Comparison of ENCODE assay signal across 5 cellular contexts in the genomic region with DNA sequence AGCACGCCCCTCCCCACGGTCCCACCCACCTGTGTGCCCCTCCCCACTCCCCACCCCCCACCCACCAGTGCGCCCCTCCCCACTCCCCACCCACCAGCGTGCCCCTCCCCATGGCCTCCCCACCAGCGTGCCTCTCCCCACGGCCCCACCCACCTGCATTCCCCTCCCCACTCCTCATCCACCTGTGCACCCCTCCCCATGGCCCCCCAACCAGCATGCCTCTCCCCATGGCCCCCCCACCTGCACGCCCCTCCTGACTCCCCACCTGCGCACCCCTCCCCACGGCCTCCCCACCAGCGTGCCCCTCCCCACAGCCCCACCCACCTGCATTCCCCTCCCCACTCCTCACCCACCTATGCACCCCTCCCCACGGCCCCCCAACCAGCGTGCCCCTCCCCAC.
"Had no signal": no experiment of that assay in that cellular context is flagged by ENCODE, and none has a peak within 500 bp of the region (broad histone marks: within the 10 kb centered on the region; RNA-seq: fewer than 3 reads in every experiment).

No MANE protein-coding gene starts in this region.

- H3K4me3 ChIP-seq: GM23338 had no signal

- H3K27ac ChIP-seq: HL-60 had no signal

- H3K4me3 Mint-ChIP-seq: GM23338, H9 had no signal

- H3K9me3 Mint-ChIP-seq: GM23338, H9 had no signal

- H3K27ac Mint-ChIP-seq: GM23338, IgD-negative memory B cell had no signal

- H3K4me1 Mint-ChIP-seq: GM23338, H9, IgD-negative memory B cell had no signal

- H3K27me3 Mint-ChIP-seq: IgD-negative memory B cell had no signal

- DNase-seq: H9, HCEC 1CT had no signal
